ENCODE assay signal across 17 cellular contexts in the genomic region with DNA sequence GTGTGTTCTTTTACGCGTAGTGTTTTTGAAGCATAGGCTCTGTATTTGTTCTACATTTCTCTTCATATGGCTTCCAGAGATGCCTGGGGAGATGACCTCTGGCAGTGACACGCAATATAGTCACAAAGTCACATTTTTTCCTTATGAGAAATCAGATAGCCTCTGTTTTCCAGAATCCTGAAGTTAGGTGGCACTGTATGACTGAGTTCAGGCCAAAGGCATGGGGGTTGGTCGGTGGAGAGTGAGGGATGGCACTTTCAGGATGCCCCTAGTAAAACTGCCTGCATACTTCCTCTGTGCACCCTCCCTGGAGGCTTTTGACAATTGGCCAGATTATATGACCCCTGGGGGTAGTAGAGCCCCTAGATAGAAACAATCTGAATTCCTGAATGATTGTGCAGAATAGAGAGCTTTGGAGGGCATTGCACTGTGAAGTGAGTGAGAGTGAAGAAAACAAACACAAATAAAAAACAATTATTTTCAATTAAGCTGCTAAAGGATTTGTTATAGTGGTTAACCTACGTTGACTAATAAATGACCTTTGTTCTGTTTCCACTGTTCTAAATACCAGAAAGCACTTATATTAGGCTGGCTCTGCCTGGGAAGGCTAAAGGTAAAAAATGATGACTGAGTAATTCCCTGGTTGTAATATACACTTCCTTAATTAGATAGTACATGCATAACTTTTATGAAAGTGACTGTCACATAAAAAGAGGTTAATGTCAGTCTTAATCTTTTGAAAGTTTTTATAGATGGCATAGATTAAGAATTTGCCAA.
DNase-seq lines count a peak whose midpoint lies in the region; ATAC-seq, FAIRE-seq and TF ChIP-seq lines count a peak whose summit lies in the region.
"Had no signal": no experiment of that assay in that cellular context is flagged by ENCODE, and none has a peak within 500 bp of the region (broad histone marks: within the 10 kb centered on the region; RNA-seq: fewer than 3 reads in every experiment).

No MANE protein-coding gene starts in this region.

- H3K79me2 ChIP-seq in HCT116 (ENCODE audit: insufficient read depth, low read length) (no peaks in the 10 kb centered on the region), SK-N-SH (ENCODE audit: insufficient read depth) (no peaks in the 10 kb centered on the region)

- no peaks in the 10 kb centered on the region for H3K36me3 ChIP-seq in HCT116 (ENCODE audit: control insufficient read depth in 1 of 2, insufficient read depth in 2 of 2, low read length in 2 of 2)
- H3K36me3 ChIP-seq in SK-N-SH (replicated peaks in 1 of 2; ENCODE audit: control insufficient read depth in 1 of 2, insufficient read depth in 2 of 2, low read length in 1 of 2) = no peaks in the 10 kb centered on the region
- H3K36me3 ChIP-seq in thyroid gland = no peaks in the 10 kb centered on the region
- H3K36me3 ChIP-seq: upper lobe of left lung had no signal

- no TSS peak for BruUV-seq in HCT116 (replicated peaks; lab: Mats Ljungman, UMichigan)

- RAD21 ChIA-PET in HCT116 (lab: Charles Lee; ENCODE audit: low non-redundant PET in 1 of 2, low total read pairs in 2 of 2, uncharacterized antibody in 2 of 2, unreplicated experiment in 2 of 2) = no interaction called here

- no peak for TF ChIP-seq POLR2A in HCT116 (IDR thresholded peaks at IDR 0.05; ENCODE audit: borderline replicate concordance, extremely low read depth, insufficient read depth, insufficient read length)
- no peak for TF ChIP-seq POLR2A in GM12892 (IDR thresholded peaks at IDR 0.05; ENCODE audit: low read depth, low read length)
- no peak for TF ChIP-seq POLR2A in thyroid gland (IDR thresholded peaks at IDR 0.05)

- TF ChIP-seq EP300 in SK-N-SH (IDR thresholded peaks at IDR 0.05; ENCODE audit: borderline replicate concordance in 1 of 2, low read depth in 1 of 2, low read length in 1 of 2) = no peak

- peak overlapping the region; percentile 69 for H3K4me2 ChIP-seq in HCT116 (ENCODE audit: low read length)
- no peak overlapping the region for H3K4me2 ChIP-seq in SK-N-SH

- POLR2A ChIA-PET in HCT116 (lab: Charles Lee) = no interaction called here
- POLR2A ChIA-PET in SK-N-SH (lab: Yijun Ruan, JAX) = no interaction called here

- H3F3A ChIP-seq in SK-N-SH (replicated peaks; ENCODE audit: insufficient read depth) = no peaks in the 10 kb centered on the region

- H3K9ac ChIP-seq in HCT116 (ENCODE audit: low read length) = 0 out of 2 replicates have a peak overlapping the region, but pooled peaks have one; percentile 16
- no peak overlapping the region for H3K9ac ChIP-seq in SK-N-SH

- H3K27ac ChIP-seq in HCT116 (ENCODE audit: low read depth, low read length) (no peak overlapping the region), SK-N-SH (ENCODE audit: low read depth in 2 of 2, low read length in 1 of 2) (peak overlapping the region in 1 of 2 experiments; percentile 23; a peak in 1 of 4 replicates), thyroid gland (no peak overlapping the region)
- H3K27ac ChIP-seq: body of pancreas, upper lobe of left lung had no signal

- CTCF ChIA-PET in HCT116 (lab: Charles Lee) (no interaction called here), SK-N-SH (lab: Yijun Ruan, JAX) (no interaction called here)

- H2AFZ ChIP-seq in HCT116 (ENCODE audit: low read depth, low read length, poor library complexity, severe bottlenecking) (peak overlapping the region; percentile 98), SK-N-SH (ENCODE audit: low read depth) (no peak overlapping the region)

- H4K20me1 ChIP-seq in HCT116 (ENCODE audit: insufficient read depth) = no peaks in the 10 kb centered on the region
- no peaks in the 10 kb centered on the region for H4K20me1 ChIP-seq in SK-N-SH (ENCODE audit: insufficient read depth)

- ATAC-seq in HCT116 (peak; percentile 97), GM18858 (IDR thresholded peaks at IDR 0.05; ENCODE audit: unreplicated experiment) (no peak)
- ATAC-seq: body of pancreas, natural killer cell had no signal

- H3K27me3 ChIP-seq in HCT116 (ENCODE audit: insufficient read depth, low read length) = no peaks in the 10 kb centered on the region
- H3K27me3 ChIP-seq in SK-N-SH (ENCODE audit: insufficient read depth) = no peaks in the 10 kb centered on the region
- no peaks in the 10 kb centered on the region for H3K27me3 ChIP-seq in thyroid gland
- H3K27me3 ChIP-seq: body of pancreas, upper lobe of left lung had no signal

- WGBS in SK-N-SH (ENCODE audit: low lambda C conversion rate) = 63% methylated on average over 5 of the region's 5 CpGs
- 59 to 70% methylated on average over 5 of the region's 5 CpGs for whole genome bisulfite sequencing in thyroid gland, 2 donors

- TF ChIP-seq CTCF in HCT116 (IDR thresholded peaks at IDR 0.05 in 2 of 3, conservative IDR thresholded peaks at IDR 0.05 in 1 of 3; ENCODE audit: borderline replicate concordance in 1 of 3, insufficient read depth in 1 of 3, low read depth in 2 of 3, low read length in 2 of 3) (peak; percentile 19 to 41 (median 34); a peak in 3 of 6 replicates), SK-N-SH (IDR thresholded peaks at IDR 0.05) (peak; percentile 45; the same call in 1 of the 2 replicates), fibroblast of pulmonary artery (IDR thresholded peaks at IDR 0.05; ENCODE audit: low read length, missing control alignments) (no peak), thyroid gland (IDR thresholded peaks at IDR 0.05) (no peak)

- H3K9me3 ChIP-seq in HCT116 (ENCODE audit: control insufficient read depth in 1 of 2, insufficient read depth in 1 of 2, low read depth in 1 of 2, low read length in 2 of 2) (no peaks in the 10 kb centered on the region), SK-N-SH (no peaks in the 10 kb centered on the region; the same call in 1 of the 2 replicates), thyroid gland (no peaks in the 10 kb centered on the region)
- H3K9me3 ChIP-seq: body of pancreas, upper lobe of left lung had no signal

- H3K9me2 ChIP-seq in HCT116 (ENCODE audit: insufficient read depth) = no peaks in the 10 kb centered on the region
- H3K9me2 ChIP-seq in SK-N-SH = no peaks in the 10 kb centered on the region

- TF ChIP-seq RAD21 in HCT116 (IDR thresholded peaks at IDR 0.05; ENCODE audit: low read depth) = peak; percentile 76
- TF ChIP-seq RAD21 in SK-N-SH (IDR thresholded peaks at IDR 0.05; ENCODE audit: low read length) = peak; percentile 51

- DNase-seq in A172 (ENCODE audit: low spot score) = peak; percentile 74
- peak; percentile 66 for DNase-seq in HCT116 (ENCODE audit: low read depth, low spot score)
- no peak for DNase-seq in SK-N-SH
- DNase-seq in fibroblast of pulmonary artery (ENCODE audit: low read depth) = peak; percentile 26
- DNase-seq in GM12892 (ENCODE audit: insufficient read length) = no peak
- no peak for DNase-seq in Kasumi-1 (lab: John Stamatoyannopoulos, UW)
- no peak for DNase-seq in thyroid gland
- DNase-seq: activated CD4-positive, CD25-positive, alpha-beta regulatory T cell; activated T-cell treated with anti-CD3 and anti-CD28 coated beads, Interleukin-2, amount 50 U/mL, for 1 hour; body of pancreas; DMS79 treated with DMSO at 0.1 percent for 48 hours; immature natural killer cell; natural killer cell; NCI-H2227 treated with DMSO at 0.1 percent for 48 hours; SHP77 treated with DMSO at 0.1 percent for 48 hours; upper lobe of left lung had no signal

- no peak for FAIRE-seq in GM12892 (lab: Jason Lieb, UNC)

- intact Hi-C loops in HCT116 (cut with micrococcal nuclease) (no loop called here), thyroid gland (cut with DNase I) (no loop called here)

- H3K4me1 ChIP-seq in HCT116 (ENCODE audit: control insufficient read depth in 1 of 2, insufficient read depth in 2 of 2, low read length in 2 of 2) (peaks cover 0 to 21% of the 10 kb centered on the region in 2 experiments; a peak in 2 of 4 replicates), SK-N-SH (ENCODE audit: control insufficient read depth in 1 of 2, insufficient read depth in 2 of 2, low read depth in 1 of 2, low read length in 1 of 2) (peaks cover 0 to 3% of the 10 kb centered on the region in 2 experiments; a peak in 1 of 4 replicates), thyroid gland (no peaks in the 10 kb centered on the region)
- H3K4me1 ChIP-seq: body of pancreas, upper lobe of left lung had no signal

- H3K4me3 ChIP-seq in HCT116 (replicated peaks in 1 of 2; ENCODE audit: low read depth in 1 of 2, low read length in 2 of 2) (no peak overlapping the region), SK-N-SH (ENCODE audit: low read depth in 2 of 2, low read length in 1 of 2) (no peak overlapping the region), fibroblast of pulmonary artery (replicated peaks; ENCODE audit: low read depth, low read length) (no peak overlapping the region), thyroid gland (replicated peaks in 1 of 3) (no peak overlapping the region)
- H3K4me3 ChIP-seq: body of pancreas, upper lobe of left lung had no signal

TF ChIP-seq in HCT116, 20 proteins besides CTCF, POLR2A, EP300 and RAD21:
- TF ChIP-seq JUND (IDR thresholded peaks at IDR 0.05) (peak; percentile 27; the same call in 1 of the 2 replicates), SP1 (IDR thresholded peaks at IDR 0.05; ENCODE audit: low read depth) (0 out of 2 replicates have a peak, but pooled peaks have one; percentile 25), FOSL1 (IDR thresholded peaks at IDR 0.05; ENCODE audit: low read depth) (peak; percentile 60), ZFX (IDR thresholded peaks at IDR 0.05) (no peak), ELF1 (IDR thresholded peaks at IDR 0.05; ENCODE audit: borderline replicate concordance, low read depth) (no peak)
TF ChIP-seq in HCT116: peak in this region for 3.

TF ChIP-seq in SK-N-SH, 30 proteins besides CTCF, POLR2A, EP300 and RAD21 (continues in another document):
- TF ChIP-seq GATA2 (CRISPR knock-in tag; IDR thresholded peaks at IDR 0.05) (no peak), JUND (IDR thresholded peaks at IDR 0.05) (no peak), NRF1 (IDR thresholded peaks at IDR 0.05; ENCODE audit: low read depth, low read length) (no peak), MXI1 (IDR thresholded peaks at IDR 0.05; ENCODE audit: low read depth, low read length) (no peak), FOSL2 (IDR thresholded peaks at IDR 0.05; ENCODE audit: borderline replicate concordance, low read depth) (peak; percentile 18; the same call in 1 of the 2 replicates)
- TF ChIP-seq, protein P1, sequence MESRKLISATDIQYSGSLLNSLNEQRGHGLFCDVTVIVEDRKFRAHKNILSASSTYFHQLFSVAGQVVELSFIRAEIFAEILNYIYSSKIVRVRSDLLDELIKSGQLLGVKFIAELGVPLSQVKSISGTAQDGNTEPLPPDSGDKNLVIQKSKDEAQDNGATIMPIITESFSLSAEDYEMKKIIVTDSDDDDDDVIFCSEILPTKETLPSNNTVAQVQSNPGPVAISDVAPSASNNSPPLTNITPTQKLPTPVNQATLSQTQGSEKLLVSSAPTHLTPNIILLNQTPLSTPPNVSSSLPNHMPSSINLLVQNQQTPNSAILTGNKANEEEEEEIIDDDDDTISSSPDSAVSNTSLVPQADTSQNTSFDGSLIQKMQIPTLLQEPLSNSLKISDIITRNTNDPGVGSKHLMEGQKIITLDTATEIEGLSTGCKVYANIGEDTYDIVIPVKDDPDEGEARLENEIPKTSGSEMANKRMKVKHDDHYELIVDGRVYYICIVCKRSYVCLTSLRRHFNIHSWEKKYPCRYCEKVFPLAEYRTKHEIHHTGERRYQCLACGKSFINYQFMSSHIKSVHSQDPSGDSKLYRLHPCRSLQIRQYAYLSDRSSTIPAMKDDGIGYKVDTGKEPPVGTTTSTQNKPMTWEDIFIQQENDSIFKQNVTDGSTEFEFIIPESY (IDR thresholded peaks at IDR 0.05; ENCODE audit: borderline replicate concordance, low read depth) = no peak

Comparison
In these comparisons a context has a peak if more than half of its experiments do, and no peak if none do; other contexts are left out.
1. DNase-seq: peak in A172 (single experiment), HCT116 (single experiment) and fibroblast of pulmonary artery (single experiment); none in SK-N-SH (single experiment), GM12892 (single experiment), Kasumi-1 (0 of 2) and thyroid gland (0 of 2).
2. CTCF ChIP-seq: peak in HCT116 (3 of 3) and SK-N-SH (single experiment); none in fibroblast of pulmonary artery (single experiment) and thyroid gland (0 of 6).